15 cellular contexts compared by ENCODE assay signal in the genomic region with DNA sequence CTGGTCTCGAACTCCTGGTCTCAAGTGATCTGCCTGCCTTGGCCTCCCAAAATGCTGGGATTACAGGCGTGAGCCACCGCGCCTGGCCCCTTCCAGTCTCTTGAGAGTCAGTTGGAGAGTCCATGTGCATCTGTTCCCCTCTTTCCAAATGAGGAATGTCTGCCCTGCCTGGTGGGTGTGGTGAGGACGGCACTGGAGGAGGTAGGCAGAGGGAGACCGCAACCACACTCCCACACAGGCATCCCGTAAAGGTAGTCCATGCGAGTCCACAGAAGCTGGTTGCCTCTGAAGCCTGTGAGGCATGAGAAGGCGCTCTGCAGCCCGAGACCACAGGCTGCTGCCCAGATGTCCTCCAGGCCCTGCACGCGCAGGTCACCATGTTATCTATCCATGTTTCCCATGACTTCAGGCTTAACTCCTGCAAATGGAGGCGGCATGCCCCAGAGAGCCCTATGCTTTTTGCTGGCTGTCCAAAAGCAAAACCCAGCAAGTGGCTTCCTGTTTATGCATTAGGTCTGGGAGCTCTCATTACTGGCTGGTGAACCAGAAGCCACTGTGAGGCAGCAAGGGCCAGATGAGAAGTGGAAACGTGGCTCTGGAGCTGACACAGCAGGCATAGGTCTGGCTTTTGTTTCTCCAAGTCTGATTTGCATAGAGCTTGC. TPM values are rescaled to one million over a fixed set of nuclear protein-coding genes. Genes with fewer than 3 reads are reported as not detected.
DNase-seq lines count a peak whose midpoint lies in the region; ATAC-seq and TF ChIP-seq lines count a peak whose summit lies in the region.
"Had no signal": no experiment of that assay in that cellular context is flagged by ENCODE, and none has a peak within 500 bp of the region (broad histone marks: within the 10 kb centered on the region; RNA-seq: fewer than 3 reads in every experiment).

No MANE protein-coding gene starts in this region.

- no peak overlapping the region for H2AFZ ChIP-seq in H9 (ENCODE audit: low read length)

- H3K79me1 ChIP-seq in H9 (ENCODE audit: insufficient read depth, low read depth, low read length, poor library complexity, severe bottlenecking) = no peaks in the 10 kb centered on the region

- H3K79me2 ChIP-seq in H9 (ENCODE audit: insufficient read depth, low read length) = no peaks in the 10 kb centered on the region

- peak overlapping the region; percentile 2 for H3K18ac ChIP-seq in H9 (ENCODE audit: insufficient read length, low read depth, low read length)

- H3K23ac ChIP-seq in H9 (ENCODE audit: insufficient read length, low read depth, low read length) = no peak overlapping the region

- H3K9me3 Mint-ChIP-seq in H9 (no peaks in the 10 kb centered on the region; a peak in 1 of 5 replicates), endothelial cell (ENCODE audit: unreplicated experiment) (no peaks in the 10 kb centered on the region)

- no peaks in the 10 kb centered on the region for H3K27me3 ChIP-seq in H9 (ENCODE audit: insufficient read depth, low read length)
- peaks cover 0 to 7% of the 10 kb centered on the region in 2 donors for H3K27me3 ChIP-seq in left lung
- no peaks in the 10 kb centered on the region for H3K27me3 ChIP-seq in suprapubic skin
- H3K27me3 ChIP-seq: SJSA1 had no signal

- no CpG with 5 or more reads among the region's 14 CpGs for WGBS in H9 (ENCODE audit: extremely low coverage, insufficient read length, low lambda C conversion rate)
- 82% methylated on average over 13 of the region's 14 CpGs for WGBS in suprapubic skin

- H2BK120ac ChIP-seq in H9 (ENCODE audit: low read depth, low read length, poor library complexity, severe bottlenecking) = no peak overlapping the region

- H3K4me3 ChIP-seq in astrocyte of the spinal cord (ENCODE audit: low read depth, low read length) (no peak overlapping the region), left lung (no peak overlapping the region), suprapubic skin (no peak overlapping the region)
- H3K4me3 ChIP-seq: lower lobe of right lung, SJSA1 had no signal

- H3K27ac Mint-ChIP-seq in H9 (peak overlapping the region; percentile 10 to 14 (median 10); a peak in 4 of 7 replicates), endothelial cell (ENCODE audit: unreplicated experiment) (no peak overlapping the region)
- H3K27ac Mint-ChIP-seq: progenitor cell of endocrine pancreas had no signal

- H3K4ac ChIP-seq in H9 (ENCODE audit: low read depth, low read length) = no peak overlapping the region

- no peak overlapping the region for H2AK5ac ChIP-seq in H9 (ENCODE audit: insufficient read length, low read length)

- H2BK20ac ChIP-seq in H9 (ENCODE audit: low read depth, low read length, poor library complexity, severe bottlenecking) = no peak overlapping the region

- intact Hi-C loops in left lung (cut with DNase I) = no loop called here

- no peaks in the 10 kb centered on the region for H3K36me3 Mint-ChIP-seq in H9 (ENCODE audit: insufficient read depth in 1 of 3, low read depth in 3 of 3)
- no peaks in the 10 kb centered on the region for H3K36me3 Mint-ChIP-seq in endothelial cell (ENCODE audit: low read depth, unreplicated experiment)

- H3K4me1 Mint-ChIP-seq in H9 (peaks cover 42 to 57% of the 10 kb centered on the region in 2 experiments), endothelial cell (ENCODE audit: unreplicated experiment) (peaks cover 31% of the 10 kb centered on the region)

- no peak overlapping the region for H2BK15ac ChIP-seq in H9 (ENCODE audit: low read depth, low read length)

- TF ChIP-seq POLR2A in suprapubic skin (IDR thresholded peaks at IDR 0.05) = no peak

- H3K9ac ChIP-seq in H9 (ENCODE audit: extremely low read depth, insufficient read length, low read length) = no peak overlapping the region

- H2BK12ac ChIP-seq in H9 (ENCODE audit: insufficient read length, low read depth, low read length) = no peak overlapping the region

- no peak overlapping the region for H4K5ac ChIP-seq in H9 (ENCODE audit: insufficient read length, low read depth, low read length)

- DNase-seq in Ammon's horn (ENCODE audit: low spot score) (peak; percentile 37), H9 (peak; percentile 62), astrocyte of the spinal cord (ENCODE audit: low read depth, low spot score) (peak; percentile 44), left lung (peak in 1 of 2 donors; percentile 22), NCI-H82 treated with DMSO at 0.1 percent for 48 hours (lab: John Stamatoyannopoulos, UW; ENCODE audit: unreplicated experiment) (no peak), endothelial cell (ENCODE audit: low spot score) (no peak), suprapubic skin (ENCODE audit: low spot score in 2 of 2) (no peak)
- no peak for DNase-seq in central memory CD4-positive, alpha-beta T cell
- DNase-seq: activated gamma-delta T cell, cerebellar nuclear complex, EL, lower lobe of right lung, NCI-H446 had no signal

- H4K20me1 ChIP-seq in H9 (ENCODE audit: control insufficient read depth, insufficient read depth, insufficient read length) = no peaks in the 10 kb centered on the region

- peaks cover 8% of the 10 kb centered on the region; the same call in 1 of the 2 replicates for H3K4me1 ChIP-seq in H9 (ENCODE audit: insufficient read depth, low read length)
- no peaks in the 10 kb centered on the region for H3K4me1 ChIP-seq in left lung
- H3K4me1 ChIP-seq in suprapubic skin = no peaks in the 10 kb centered on the region
- H3K4me1 ChIP-seq: lower lobe of right lung, SJSA1 had no signal

- in situ Hi-C loops in astrocyte of the spinal cord (cut with HindIII; ENCODE audit: low sequenced_read_pairs) = no loop called here

- peak; percentile 16 for ATAC-seq in left lung
- ATAC-seq: lower lobe of right lung had no signal

- H3K4me3 Mint-ChIP-seq in H9 (peak overlapping the region; percentile 22 to 65; a peak in 1 of 5 replicates), endothelial cell (ENCODE audit: unreplicated experiment) (no peak overlapping the region)

- no peak for TF ChIP-seq EP300 in suprapubic skin (IDR thresholded peaks at IDR 0.05)

- no peaks in the 10 kb centered on the region for H3K23me2 ChIP-seq in H9 (ENCODE audit: insufficient read length, low read depth, low read length, poor library complexity, severe bottlenecking)

- no peaks in the 10 kb centered on the region for H3K36me3 ChIP-seq in left lung
- H3K36me3 ChIP-seq in suprapubic skin = no peaks in the 10 kb centered on the region
- H3K36me3 ChIP-seq: lower lobe of right lung, SJSA1 had no signal

- no peak overlapping the region for H4K91ac ChIP-seq in H9 (ENCODE audit: insufficient read length, low read depth, low read length)

- no peak overlapping the region for H3K27ac ChIP-seq in H9 (ENCODE audit: insufficient read length, low read depth, low read length)
- H3K27ac ChIP-seq in left lung = no peak overlapping the region
- H3K27ac ChIP-seq in suprapubic skin = no peak overlapping the region
- H3K27ac ChIP-seq: lower lobe of right lung, SJSA1 had no signal

- peaks cover 24% of the 10 kb centered on the region for H3K27me3 Mint-ChIP-seq in H9 (ENCODE audit: low read depth)
- peaks cover 13% of the 10 kb centered on the region for H3K27me3 Mint-ChIP-seq in endothelial cell (ENCODE audit: unreplicated experiment)

- H3K4me2 ChIP-seq in H9 (ENCODE audit: insufficient read depth, insufficient read length, low read length) = peak overlapping the region; percentile 12

- H3T11ph ChIP-seq in H9 (ENCODE audit: low read length) = no peak overlapping the region

- H3K9me3 ChIP-seq in H9 (ENCODE audit: control insufficient read depth, low read depth, low read length) (no peaks in the 10 kb centered on the region), left lung (no peaks in the 10 kb centered on the region), suprapubic skin (no peaks in the 10 kb centered on the region)
- H3K9me3 ChIP-seq: lower lobe of right lung, SJSA1 had no signal

- no peak overlapping the region for H4K8ac ChIP-seq in H9 (replicated peaks; ENCODE audit: insufficient read length, low read depth, low read length)

- H3K14ac ChIP-seq in H9 (ENCODE audit: insufficient read depth, low read length) = no peak overlapping the region; the same call in 1 of the 2 replicates

- no peak for TF ChIP-seq CTCF in H9 (conservative IDR thresholded peaks at IDR 0.05)
- no peak for TF ChIP-seq CTCF in astrocyte of the spinal cord (IDR thresholded peaks at IDR 0.05; ENCODE audit: low read depth, low read length)
- no peak for TF ChIP-seq CTCF in left lung (IDR thresholded peaks at IDR 0.05)
- TF ChIP-seq CTCF in endothelial cell (IDR thresholded peaks at IDR 0.05; ENCODE audit: unreplicated experiment) = no peak
- no peak for TF ChIP-seq CTCF in suprapubic skin (IDR thresholded peaks at IDR 0.05)

- H3K56ac ChIP-seq in H9 (ENCODE audit: insufficient read length, low read depth, low read length) = no peak overlapping the region

- H2BK5ac ChIP-seq in H9 (ENCODE audit: insufficient read length, low read length) = no peak overlapping the region

RNA-seq across cellular contexts. Expression of a gene that starts 43.4 kb away (rescaled TPM):
- total RNA-seq in H9 (2021) (2.2 and 2.3 TPM in 2 replicates), left lung (1 to 10 TPM in 1 of 2 donors, under 1 TPM in 1; 0.76 to 3.5 TPM), endothelial cell (ENCODE audit: unreplicated experiment) (4.5 TPM), suprapubic skin (under 1 TPM in 1 of 4 donors, not detected in 3; 0.24 TPM)
- total RNA-seq: progenitor cell of endocrine pancreas, SJSA1 had no signal

Comparison
In these comparisons a context has a peak if more than half of its experiments do, and no peak if none do; other contexts are left out.
1. DNase-seq: peak in Ammon's horn (single experiment), H9 (single experiment) and astrocyte of the spinal cord (single experiment); none in NCI-H82 treated with DMSO at 0.1 percent for 48 hours (single experiment), endothelial cell (single experiment), suprapubic skin (0 of 2) and central memory CD4-positive, alpha-beta T cell (single experiment).